In genomic region chr19:39327990-39328705, GRCh38 we compare ENCODE assay signal across 9 cellular contexts. TPM values are rescaled to one million over a fixed set of nuclear protein-coding genes. Genes with fewer than 3 reads are reported as not detected.
A peak's percentile ranks its signal among the peaks of the same experiment; 100 is the strongest.
DNase-seq lines count a peak whose midpoint lies in the region; ATAC-seq and TF ChIP-seq lines count a peak whose summit lies in the region.
"Had no signal": no experiment of that assay in that cellular context is flagged by ENCODE, and none has a peak within 500 bp of the region (broad histone marks: within the 10 kb centered on the region; RNA-seq: fewer than 3 reads in every experiment).

No MANE protein-coding gene starts in this region.

- no peak overlapping the region for H3K4me3 ChIP-seq in body of pancreas

- no peaks in the 10 kb centered on the region for H3K36me3 ChIP-seq in body of pancreas (replicated peaks in 1 of 2; ENCODE audit: insufficient read depth in 1 of 2, low read depth in 2 of 2)

- H3K27ac ChIP-seq in VCaP (no peak overlapping the region), body of pancreas (peak overlapping the region in 1 of 4 donors; percentile 23)

- no peak for TF ChIP-seq POLR2A in body of pancreas (IDR thresholded peaks at IDR 0.05)

- TF ChIP-seq CTCF in VCaP (conservative IDR thresholded peaks at IDR 0.05): peak; percentile 97
- peak; percentile 91 to 99 (median 96) for TF ChIP-seq CTCF in body of pancreas (IDR thresholded peaks at IDR 0.05)

- peaks cover 24% of the 10 kb centered on the region for H3K4me1 ChIP-seq in body of pancreas

- ATAC-seq in body of pancreas (peak; percentile 89), HG02852 (IDR thresholded peaks at IDR 0.05; ENCODE audit: unreplicated experiment) (no peak)

- no peaks in the 10 kb centered on the region for H3K9me3 ChIP-seq in body of pancreas

- DNase-seq in DMS153 (lab: John Stamatoyannopoulos, UW) (peak; percentile 10), DMS153 treated with DMSO at 0.1 percent for 48 hours (lab: John Stamatoyannopoulos, UW; ENCODE audit: unreplicated experiment) (no peak), NCI-H1694 treated with DMSO at 0.1 percent for 48 hours (lab: John Stamatoyannopoulos, UW) (peak; percentile 46), body of pancreas (peak; percentile 85 to 92 (median 90)), iPS-NIHi11 (ENCODE audit: low spot score) (peak; percentile 86)
- DNase-seq in stimulated activated CD4-positive, alpha-beta T cell treated with anti-CD3 and anti-CD28 coated beads, Interleukin-12 subunit alpha, Interleukin-12 subunit beta, amount 100 ng/mL, for 4 hours: peak; percentile 84

- WGBS in body of pancreas, 2 donors: 25 to 26% methylated on average over 19 of the region's 19 CpGs

- H3K27me3 ChIP-seq in body of pancreas: no peaks in the 10 kb centered on the region

- intact Hi-C loops in body of pancreas (cut with DNase I): loop anchor here (5.0 kb wide), 1 partner anchor 216 kb away; no protein-coding TSS in a partner anchor

RNA-seq across cellular contexts. Expression of gene LRFN1, which starts 7.5 kb away (rescaled TPM):
- 1 to 10 TPM; 2.0 to 5.7 TPM for total RNA-seq in body of pancreas

RNA-seq across cellular contexts. Expression of gene GMFG, which starts 7.7 kb away (rescaled TPM):
- 1 to 10 TPM; 1.3 to 6.0 TPM for total RNA-seq in body of pancreas

RNA-seq across cellular contexts. Expression of gene SAMD4B, which starts 14.1 kb away (rescaled TPM):
- total RNA-seq in body of pancreas: 10 to 100 TPM; 41.5 to 77.8 TPM

RNA-seq across cellular contexts. Expression of gene IFNL1, which starts 31.9 kb away (rescaled TPM):
- total RNA-seq in body of pancreas: not detected
- total RNA-seq: pulmonary artery endothelial cell had no signal

RNA-seq across cellular contexts. Expression of gene IFNL2, which starts 60.0 kb away (rescaled TPM):
- total RNA-seq in body of pancreas: not detected
- total RNA-seq: pulmonary artery endothelial cell had no signal
